12 cellular contexts compared by ENCODE assay signal in genomic region chr16:49786926-49787557, GRCh38.
A peak's percentile ranks its signal among the peaks of the same experiment; 100 is the strongest.
DNase-seq lines count a peak whose midpoint lies in the region; ATAC-seq and TF ChIP-seq lines count a peak whose summit lies in the region.
"Had no signal": no experiment of that assay in that cellular context is flagged by ENCODE, and none has a peak within 500 bp of the region (broad histone marks: within the 10 kb centered on the region; RNA-seq: fewer than 3 reads in every experiment).

No MANE protein-coding gene starts in this region.

- H3K56ac ChIP-seq in H9 (ENCODE audit: insufficient read length, low read depth, low read length), result no peak overlapping the region

- no peak overlapping the region for H2BK12ac ChIP-seq in H9 (ENCODE audit: insufficient read length, low read depth, low read length)

- H3K23ac ChIP-seq in H9 (ENCODE audit: insufficient read length, low read depth, low read length), result no peak overlapping the region

- H3K27ac ChIP-seq in H9 (ENCODE audit: insufficient read length, low read depth, low read length), result no peak overlapping the region
- H3K27ac ChIP-seq in ascending aorta, result peak overlapping the region; percentile 76 to 78
- H3K27ac ChIP-seq: BLaER1 treated with 17β-estradiol and CSF1 and Interleukin-3, amounts not matched to agents 10 nM and 100 nM; GM23248 had no signal

- no peak overlapping the region for H4K8ac ChIP-seq in H9 (replicated peaks; ENCODE audit: insufficient read length, low read depth, low read length)

- TF ChIP-seq CTCF in H9 (conservative IDR thresholded peaks at IDR 0.05), result no peak
- TF ChIP-seq CTCF in ascending aorta (IDR thresholded peaks at IDR 0.05), result no peak
- TF ChIP-seq CTCF in nephron (IDR thresholded peaks at IDR 0.05; ENCODE audit: unreplicated experiment in 3 of 3), result no peak

- no peaks in the 10 kb centered on the region for H3K79me1 ChIP-seq in H9 (ENCODE audit: insufficient read depth, low read depth, low read length, poor library complexity, severe bottlenecking)

- H4K20me1 ChIP-seq in H9 (ENCODE audit: control insufficient read depth, insufficient read depth, insufficient read length), result no peaks in the 10 kb centered on the region
- H4K20me1 ChIP-seq: BLaER1 treated with 17β-estradiol and CSF1 and Interleukin-3, amounts not matched to agents 10 nM and 100 nM had no signal

- no peaks in the 10 kb centered on the region for H3K79me2 ChIP-seq in H9 (ENCODE audit: insufficient read depth, low read length)

- peak; percentile 18 for ATAC-seq in sciatic nerve
- no peak for ATAC-seq in HG02678 (IDR thresholded peaks at IDR 0.05; ENCODE audit: unreplicated experiment)

- H3K9me3 Mint-ChIP-seq in H9 (no peaks in the 10 kb centered on the region), nephron (no peaks in the 10 kb centered on the region)
- H3K9me3 Mint-ChIP-seq: CD4-positive, CD25-positive, alpha-beta regulatory T cell had no signal

- H3K14ac ChIP-seq in H9 (ENCODE audit: insufficient read depth, low read length), result no peak overlapping the region

- H3K4me1 ChIP-seq in H9 (ENCODE audit: insufficient read depth, low read length) (no peaks in the 10 kb centered on the region), ascending aorta (peaks cover 0 to 19% of the 10 kb centered on the region in 2 donors)

- no peaks in the 10 kb centered on the region for H3K27me3 ChIP-seq in H9 (ENCODE audit: insufficient read depth, low read length)
- H3K27me3 ChIP-seq in ascending aorta, result no peaks in the 10 kb centered on the region
- H3K27me3 ChIP-seq: BLaER1 treated with 17β-estradiol and CSF1 and Interleukin-3, amounts not matched to agents 10 nM and 100 nM had no signal

- H2BK20ac ChIP-seq in H9 (ENCODE audit: low read depth, low read length, poor library complexity, severe bottlenecking), result no peak overlapping the region

- H3K23me2 ChIP-seq in H9 (ENCODE audit: insufficient read length, low read depth, low read length, poor library complexity, severe bottlenecking), result no peaks in the 10 kb centered on the region

- intact Hi-C loops in ascending aorta (cut with DNase I) (loop anchor here (5.0 kb wide), 1 partner anchor 50 kb away; no protein-coding TSS in a partner anchor), sciatic nerve (cut with DNase I) (no loop called here)

- no peak overlapping the region for H3K4me3 ChIP-seq in ascending aorta
- H3K4me3 ChIP-seq: BLaER1 treated with 17β-estradiol and CSF1 and Interleukin-3, amounts not matched to agents 10 nM and 100 nM; GM23248 had no signal

- H3K4me1 Mint-ChIP-seq in H9 (peaks cover 19 to 25% of the 10 kb centered on the region in 2 experiments), nephron (peaks cover 43% of the 10 kb centered on the region)
- H3K4me1 Mint-ChIP-seq: CD4-positive, CD25-positive, alpha-beta regulatory T cell had no signal

- H3K9ac ChIP-seq in H9 (ENCODE audit: extremely low read depth, insufficient read length, low read length), result no peak overlapping the region
- H3K9ac ChIP-seq: BLaER1 treated with 17β-estradiol and CSF1 and Interleukin-3, amounts not matched to agents 10 nM and 100 nM; GM23248 had no signal

- no peaks in the 10 kb centered on the region for H3K36me3 ChIP-seq in ascending aorta

- no peak overlapping the region for H3K4me2 ChIP-seq in H9 (ENCODE audit: insufficient read depth, insufficient read length, low read length)
- H3K4me2 ChIP-seq: BLaER1 treated with 17β-estradiol and CSF1 and Interleukin-3, amounts not matched to agents 10 nM and 100 nM had no signal

- H3K36me3 Mint-ChIP-seq in H9 (ENCODE audit: insufficient read depth in 1 of 3, low read depth in 3 of 3), result peaks cover 0 to 24% (median 11%) of the 10 kb centered on the region in 3 experiments; a peak in 5 of 7 replicates
- H3K36me3 Mint-ChIP-seq in nephron (ENCODE audit: low read depth), result peaks cover 13% of the 10 kb centered on the region
- H3K36me3 Mint-ChIP-seq: CD4-positive, CD25-positive, alpha-beta regulatory T cell had no signal

- no peak overlapping the region for H2BK5ac ChIP-seq in H9 (ENCODE audit: insufficient read length, low read length)

- H3K4ac ChIP-seq in H9 (ENCODE audit: low read depth, low read length), result no peak overlapping the region

- H3T11ph ChIP-seq in H9 (ENCODE audit: low read length), result no peak overlapping the region

- H3K27ac Mint-ChIP-seq in H9 (peak overlapping the region in 2 of 3 experiments; percentile 61 to 82; a peak in 2 of 7 replicates), nephron (peak overlapping the region in 2 of 3 experiments; percentile 77 to 99)

- H3K27me3 Mint-ChIP-seq in H9 (ENCODE audit: low read depth), result no peaks in the 10 kb centered on the region
- H3K27me3 Mint-ChIP-seq in nephron (ENCODE audit: low read depth), result no peaks in the 10 kb centered on the region

- no peak overlapping the region for H3K18ac ChIP-seq in H9 (ENCODE audit: insufficient read length, low read depth, low read length)

- H3K4me3 Mint-ChIP-seq in H9 (no peak overlapping the region), nephron (no peak overlapping the region)
- H3K4me3 Mint-ChIP-seq: CD4-positive, CD25-positive, alpha-beta regulatory T cell had no signal

- no peak overlapping the region for H4K91ac ChIP-seq in H9 (ENCODE audit: insufficient read length, low read depth, low read length)

- H4K5ac ChIP-seq in H9 (ENCODE audit: insufficient read length, low read depth, low read length), result no peak overlapping the region

- WGBS in H9 (ENCODE audit: extremely low coverage, insufficient read length, low lambda C conversion rate), result no CpG with 5 or more reads among the region's 12 CpGs

- DNase-seq in H9 (no peak), ascending aorta (ENCODE audit: low spot score in 2 of 2) (no peak), sciatic nerve (ENCODE audit: low spot score) (no peak), AG08395 (ENCODE audit: low spot score) (no peak)
- no peak for DNase-seq in stimulated activated CD4-positive, alpha-beta T cell treated with anti-CD3 and anti-CD28 coated beads, Interleukin-2, amount 100 ng/mL, for 48 hours
- no peak for DNase-seq in activated T-cell treated with anti-CD3 and anti-CD28 coated beads, Interleukin-2, amount 50 U/mL, for 1 hour
- DNase-seq: 8988T; CD4-positive, CD25-positive, alpha-beta regulatory T cell; GM23248 had no signal

- no peak overlapping the region for H2BK15ac ChIP-seq in H9 (ENCODE audit: low read depth, low read length)

- no peak overlapping the region for H2AK5ac ChIP-seq in H9 (ENCODE audit: insufficient read length, low read length)

- no peak overlapping the region for H2BK120ac ChIP-seq in H9 (ENCODE audit: low read depth, low read length, poor library complexity, severe bottlenecking)

- H3K9me3 ChIP-seq in H9 (ENCODE audit: control insufficient read depth, low read depth, low read length) (no peaks in the 10 kb centered on the region), ascending aorta (no peaks in the 10 kb centered on the region)
- H3K9me3 ChIP-seq: BLaER1 treated with 17β-estradiol and CSF1 and Interleukin-3, amounts not matched to agents 10 nM and 100 nM had no signal

- no peak overlapping the region for H2AFZ ChIP-seq in H9 (ENCODE audit: low read length)
- H2AFZ ChIP-seq: GM23248 had no signal
